Comparison of ENCODE assay signal across 29 cellular contexts in the genomic region with DNA sequence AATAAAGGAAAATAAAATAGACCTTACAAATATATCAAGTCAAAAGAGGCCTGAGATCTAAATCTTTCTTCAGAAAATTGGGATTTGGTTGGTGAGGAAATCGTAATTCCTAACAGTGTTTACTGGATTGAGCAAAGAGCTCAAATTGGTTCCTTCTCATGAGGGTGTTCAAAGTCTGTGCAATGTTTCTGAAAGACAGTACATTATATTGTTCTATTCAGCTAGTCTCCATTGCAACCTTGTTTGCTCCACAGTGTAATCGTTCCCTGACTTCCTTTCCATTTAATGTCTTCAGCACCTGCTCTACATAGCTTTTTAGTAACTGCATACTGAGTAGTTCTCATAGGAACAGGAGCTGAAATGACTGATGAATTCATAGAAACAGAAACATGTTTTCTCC.
"Had no signal": no experiment of that assay in that cellular context is flagged by ENCODE, and none has a peak within 500 bp of the region (broad histone marks: within the 10 kb centered on the region; RNA-seq: fewer than 3 reads in every experiment).

No MANE protein-coding gene starts in this region.

- H3K9me3 ChIP-seq: left ventricle myocardium inferior, neutrophil, right atrium auricular region, stomach, testis, thyroid gland, transverse colon, upper lobe of right lung had no signal

- H3K36me3 ChIP-seq: left ventricle myocardium inferior, neural progenitor cell, neutrophil, right atrium auricular region, stomach, thyroid gland, transverse colon, upper lobe of right lung had no signal

- H3K27me3 Mint-ChIP-seq: progenitor cell of endocrine pancreas had no signal

- H3K27ac ChIP-seq: left ventricle myocardium inferior, neural progenitor cell, neutrophil, right atrium auricular region, skin epidermis, stomach, testis, thyroid gland, transverse colon, upper lobe of right lung had no signal

- ATAC-seq: natural killer cell; sciatic nerve; stimulated activated naive B cell treated with anti-CD40 and anti-IgM and Interleukin-4, amounts not matched to agents 10 μg/mL and 1 μg/mL and 100 μg/mL, for 72 hours; stimulated activated naive CD8-positive, alpha-beta T cell treated with anti-CD3 and anti-CD28 coated beads, Interleukin-15, Interleukin-2, amounts not matched to agents 100 U/mL and 50 U/mL, for 24 hours; upper lobe of right lung had no signal

- H3K4me1 ChIP-seq: left ventricle myocardium inferior, right atrium auricular region, stomach, testis, thyroid gland, transverse colon, upper lobe of right lung had no signal

- H3K9ac ChIP-seq: neural progenitor cell had no signal

- H2AFZ ChIP-seq: neural progenitor cell had no signal

- H3K4me1 Mint-ChIP-seq: immature natural killer cell, naive B cell, natural killer cell, nephron progenitor cell, neural progenitor cell had no signal

- H3K4me3 Mint-ChIP-seq: immature natural killer cell; mesothelial cell of epicardium; naive B cell; natural killer cell; nephron progenitor cell; neural progenitor cell; stimulated activated naive B cell treated with anti-CD40 and anti-IgM and Interleukin-4, amounts not matched to agents 10 μg/mL and 1 μg/mL and 100 μg/mL, for 72 hours had no signal

- H3K27ac Mint-ChIP-seq: immature natural killer cell; mesothelial cell of epicardium; naive B cell; natural killer cell; nephron progenitor cell; neural progenitor cell; progenitor cell of endocrine pancreas; stimulated activated naive B cell treated with anti-CD40 and anti-IgM and Interleukin-4, amounts not matched to agents 10 μg/mL and 1 μg/mL and 100 μg/mL, for 72 hours had no signal

- DNase-seq: hypothalamus; immature natural killer cell; islet precursor cell; left ventricle myocardium inferior; mesendoderm; naive B cell; natural killer cell; nephron progenitor cell; occipital lobe; stimulated activated CD4-positive, alpha-beta T cell treated with anti-CD3 and anti-CD28 coated beads, Interleukin-12 subunit alpha, Interleukin-12 subunit beta, amount 100 ng/mL, for 4 hours; stimulated activated CD4-positive, alpha-beta T cell treated with anti-CD3 and anti-CD28 coated beads, Interleukin-15, amount 100 ng/mL, for 24 hours; stimulated activated CD4-positive, alpha-beta T cell treated with anti-CD3 and anti-CD28 coated beads, Interleukin-2, amount 100 ng/mL, for 24 hours; stimulated activated CD4-positive, alpha-beta T cell treated with anti-CD3 and anti-CD28 coated beads, Interleukin-4, amount 100 ng/mL, for 1 hour; stimulated activated naive B cell treated with anti-CD40 and anti-IgM and Interleukin-4, amounts not matched to agents 10 μg/mL and 1 μg/mL and 100 μg/mL, for 72 hours; stimulated activated naive CD8-positive, alpha-beta T cell treated with anti-CD3 and anti-CD28 coated beads, Interleukin-15, Interleukin-2, amounts not matched to agents 100 U/mL and 50 U/mL, for 24 hours; stomach; testis; thyroid gland; transverse colon; upper lobe of right lung had no signal

- H3K27me3 ChIP-seq: neural progenitor cell, neutrophil, right atrium auricular region, stomach, testis, thyroid gland, transverse colon, upper lobe of right lung had no signal

- H3K4me2 ChIP-seq: neural progenitor cell had no signal

- FAIRE-seq: urothelium cell line had no signal

- H3K4me3 ChIP-seq: left ventricle myocardium inferior, lung, neural progenitor cell, right atrium auricular region, skin epidermis, stomach, testis, thyroid gland, transverse colon, upper lobe of right lung had no signal

- H3K36me3 Mint-ChIP-seq: immature natural killer cell; mesothelial cell of epicardium; naive B cell; natural killer cell; neural progenitor cell; stimulated activated naive B cell treated with anti-CD40 and anti-IgM and Interleukin-4, amounts not matched to agents 10 μg/mL and 1 μg/mL and 100 μg/mL, for 72 hours had no signal

- H3K9me3 Mint-ChIP-seq: nephron progenitor cell, neural progenitor cell had no signal
